Comparison of ENCODE assay signal across 8 cellular contexts in genomic region chr15:74956648-74957300, GRCh38. TPM values are rescaled to one million over a fixed set of nuclear protein-coding genes. Genes with fewer than 3 reads are reported as not detected.
DNase-seq lines count a peak whose midpoint lies in the region; ATAC-seq and TF ChIP-seq lines count a peak whose summit lies in the region.

Gene RPP25, minus strand, starts transcription at chr15:74956772. Its CDS starts 189 bp downstream, at chr15:74956583.

- peaks cover 7 to 63% (median 28%) of the 10 kb centered on the region in 7 donors for H3K27me3 ChIP-seq in spleen (replicated peaks in 1 of 7)

- peak within 1 kb of the TSS in 7 of 8 donors; percentile 70 to 85 (median 81) for H3K27ac ChIP-seq in spleen

- no peak within 1 kb of the TSS for H3K27ac Mint-ChIP-seq in activated B cell treated with CpG ODN at 0.5 μM for 24 hours
- no peak within 1 kb of the TSS for H3K27ac Mint-ChIP-seq in central memory CD8-positive, alpha-beta T cell (ENCODE audit: low read depth)

- CTCF ChIA-PET in activated B cell treated with CpG ODN at 0.5 μM for 24 hours (lab: Charles Lee), result interaction anchor here (0.7 to 1.6 kb wide), 11 partner anchors 22 to 839 kb away, joined by 3 to 7 read pairs (median 3); partner anchors contain the start of gene SCAMP5

- POLR2A ChIA-PET in activated B cell treated with CpG ODN at 0.5 μM for 24 hours (lab: Charles Lee), result interaction anchor here (0.6 to 2.3 kb wide), 17 partner anchors 14 to 568 kb away, joined by 3 to 11 read pairs (median 4); partner anchors contain the start of genes COX5A, MAN2C1 and PPCDC

- intact Hi-C loops in activated B cell treated with CpG ODN at 0.5 μM for 24 hours (cut with micrococcal nuclease) (loop anchor here (1.0 to 5.0 kb wide), 5 partner anchors 18 to 829 kb away; partner anchors contain the start of genes COX5A and PPCDC), spleen (cut with DNase I; ENCODE audit: low total_unique reads) (no loop called here)

- H3K27me3 Mint-ChIP-seq in activated B cell treated with CpG ODN at 0.5 μM for 24 hours, result peaks cover 29% of the 10 kb centered on the region
- H3K27me3 Mint-ChIP-seq in central memory CD8-positive, alpha-beta T cell, result peaks cover 45% of the 10 kb centered on the region

- peak within 1 kb of the TSS; percentile 33 to 89 (median 74) for H3K4me3 ChIP-seq in spleen

- TF ChIP-seq CTCF in GM10266 (IDR thresholded peaks at IDR 0.05; ENCODE audit: control insufficient read depth, insufficient read depth, low read depth, missing control alignments) (no peak), activated B cell treated with CpG ODN at 0.5 μM for 24 hours (IDR thresholded peaks at IDR 0.05) (no peak), spleen (IDR thresholded peaks at IDR 0.05 in 8 of 11, conservative IDR thresholded peaks at IDR 0.05 in 3 of 11) (no peak)

- WGBS in spleen, 5 donors, result 0 to 1% (median 1%) methylated on average over 27 to 66 of the region's 66 CpGs

- H3K4me3 Mint-ChIP-seq in activated B cell treated with CpG ODN at 0.5 μM for 24 hours, result peak within 1 kb of the TSS; percentile 79
- H3K4me3 Mint-ChIP-seq in central memory CD8-positive, alpha-beta T cell, result peak within 1 kb of the TSS; percentile 66

- H3K36me3 ChIP-seq in spleen, result no peaks in the 10 kb centered on the region

- DNase-seq in GM10266 (ENCODE audit: extremely low spot score) (peak; percentile 88), NCI-H1417 (lab: John Stamatoyannopoulos, UW) (peak; percentile 84 to 93 (median 90)), activated B cell treated with CpG ODN at 0.5 μM for 24 hours (peak; percentile 73), islet precursor cell (peak; percentile 86), spleen (peak; percentile 93)
- peak in 1 of 2 donors; percentile 25 for DNase-seq in central memory CD8-positive, alpha-beta T cell (ENCODE audit: low spot score in 2 of 2)

- no peaks in the 10 kb centered on the region for H3K9me3 ChIP-seq in spleen

- TF ChIP-seq POLR2A in spleen (IDR thresholded peaks at IDR 0.05), result no peak

- peaks cover 34% of the 10 kb centered on the region for H3K4me1 Mint-ChIP-seq in activated B cell treated with CpG ODN at 0.5 μM for 24 hours
- peaks cover 12% of the 10 kb centered on the region for H3K4me1 Mint-ChIP-seq in central memory CD8-positive, alpha-beta T cell

- no peaks in the 10 kb centered on the region for H3K9me3 Mint-ChIP-seq in activated B cell treated with CpG ODN at 0.5 μM for 24 hours
- H3K9me3 Mint-ChIP-seq in central memory CD8-positive, alpha-beta T cell, result no peaks in the 10 kb centered on the region

- peak; percentile 75 for ATAC-seq in HG02571 (IDR thresholded peaks at IDR 0.05; ENCODE audit: unreplicated experiment)
- peak; percentile 93 for ATAC-seq in activated B cell treated with CpG ODN at 0.5 μM for 24 hours (ENCODE audit: low read depth)
- peak; percentile 85 for ATAC-seq in central memory CD8-positive, alpha-beta T cell (replicated peaks; ENCODE audit: extremely low read depth, poor library complexity, severe bottlenecking)
- ATAC-seq in GM18873 (IDR thresholded peaks at IDR 0.05; ENCODE audit: low FRiP score, unreplicated experiment), result no peak

- no peaks in the 10 kb centered on the region for H3K36me3 Mint-ChIP-seq in activated B cell treated with CpG ODN at 0.5 μM for 24 hours (ENCODE audit: low read depth)
- peaks cover 4% of the 10 kb centered on the region for H3K36me3 Mint-ChIP-seq in central memory CD8-positive, alpha-beta T cell (ENCODE audit: insufficient read depth)

- peaks cover 32 to 67% (median 56%) of the 10 kb centered on the region in 6 donors for H3K4me1 ChIP-seq in spleen

RNA-seq across cellular contexts. Expression of gene RPP25, which starts in this region (rescaled TPM):
- total RNA-seq in activated B cell treated with CpG ODN at 0.5 μM for 24 hours (4.0 and 4.3 TPM in 2 replicates), spleen (10 to 100 TPM in 6 of 7 donors, 1 to 10 TPM in 1; 7.9 to 18.9 (median 15.4) TPM)
- 10 to 100 TPM in 2 of 3 donors, 1 to 10 TPM in 1; 4.6 to 11.4 (median 10.9) TPM for polyA plus RNA-seq in spleen
